ENCODE assay signal across 9 cellular contexts in genomic region chr21:44939532-44940115, GRCh38. TPM values are rescaled to one million over a fixed set of nuclear protein-coding genes. Genes with fewer than 3 reads are reported as not detected.
DNase-seq lines count a peak whose midpoint lies in the region; ATAC-seq, FAIRE-seq and TF ChIP-seq lines count a peak whose summit lies in the region.
"Had no signal": no experiment of that assay in that cellular context is flagged by ENCODE, and none has a peak within 500 bp of the region (broad histone marks: within the 10 kb centered on the region; RNA-seq: fewer than 3 reads in every experiment).

SLX9 (plus strand) TSS chr21:44940029; CDS start chr21:44940058, 29 bp downstream.

- DNase-seq in HL-60 (ENCODE audit: low read depth in 1 of 2, low spot score in 1 of 2) (peak; percentile 74 to 79), endothelial cell of umbilical vein (ENCODE audit: low read depth, low spot score) (peak; percentile 39), middle frontal gyrus (ENCODE audit: extremely low spot score, low spot score) (peak; percentile 68)
- DNase-seq in activated CD8-positive, alpha-beta memory T cell treated with anti-CD3 and anti-CD28 coated beads, Interleukin-2, amount 50 U/mL, for 4 hours: peak; percentile 80
- peak; percentile 61 to 62 for DNase-seq in stimulated activated CD8-positive, alpha-beta memory T cell treated with anti-CD3 and anti-CD28 coated beads, Interleukin-2, amount 100 ng/mL, for 1 hour (ENCODE audit: low read depth in 2 of 2)

- CTCF ChIA-PET in endothelial cell of umbilical vein (lab: Charles Lee): interaction anchor here (0.7 to 11.8 kb wide), 8 partner anchors 9 to 427 kb away, joined by 3 to 330 read pairs (median 4); no protein-coding TSS in a partner anchor

- ATAC-seq in GM19324 (IDR thresholded peaks at IDR 0.05; ENCODE audit: low FRiP score, unreplicated experiment): peak; percentile 67

- peak; percentile 81 for TF ChIP-seq POLR2A in endothelial cell of umbilical vein (IDR thresholded peaks at IDR 0.05; ENCODE audit: low read depth, low read length)

- peak within 1 kb of the TSS; percentile 83 to 96 (median 89) for H3K4me3 ChIP-seq in BLaER1 treated with 17β-estradiol and CSF1 and Interleukin-3, amounts not matched to agents 10 nM and 100 nM
- H3K4me3 ChIP-seq in HL-60 (replicated peaks; ENCODE audit: insufficient read depth, low read length) (peak within 1 kb of the TSS; percentile 69), OCI-LY1 (ENCODE audit: low read depth, low read length, poor library complexity, severe bottlenecking) (peak within 1 kb of the TSS; percentile 75), endothelial cell of umbilical vein (replicated peaks in 1 of 3; ENCODE audit: insufficient read depth in 1 of 3, low read depth in 1 of 3, low read length in 3 of 3) (peak within 1 kb of the TSS; percentile 48 to 83 (median 60))

- H3K9me3 ChIP-seq in BLaER1 treated with 17β-estradiol and CSF1 and Interleukin-3, amounts not matched to agents 10 nM and 100 nM (replicated peaks in 1 of 11): no peaks in the 10 kb centered on the region
- H3K9me3 ChIP-seq in OCI-LY1 (ENCODE audit: low read length): no peaks in the 10 kb centered on the region
- H3K9me3 ChIP-seq in endothelial cell of umbilical vein (replicated peaks; ENCODE audit: control insufficient read depth, insufficient read depth, low read length): no peaks in the 10 kb centered on the region

- H3K27ac ChIP-seq in BLaER1 treated with 17β-estradiol and CSF1 and Interleukin-3, amounts not matched to agents 10 nM and 100 nM: peak within 1 kb of the TSS; percentile 57 to 88 (median 77); a peak in 21 of 22 replicates
- peak within 1 kb of the TSS; percentile 75 for H3K27ac ChIP-seq in HL-60 (replicated peaks)
- H3K27ac ChIP-seq in OCI-LY1 (ENCODE audit: low read depth, low read length, poor library complexity, severe bottlenecking): no peak within 1 kb of the TSS
- H3K27ac ChIP-seq in endothelial cell of umbilical vein (ENCODE audit: insufficient read depth, low read depth, low read length): peak within 1 kb of the TSS; percentile 47

- H3K27me3 ChIP-seq in BLaER1 treated with 17β-estradiol and CSF1 and Interleukin-3, amounts not matched to agents 10 nM and 100 nM: peaks cover 0 to 6% (median 0%) of the 10 kb centered on the region in 11 experiments; a peak in 2 of 22 replicates
- H3K27me3 ChIP-seq in HL-60 (ENCODE audit: insufficient read depth, poor library complexity, severe bottlenecking) (no peaks in the 10 kb centered on the region), OCI-LY1 (ENCODE audit: insufficient read depth, low read length) (0 out of 2 replicates have a peak, but pooled peaks cover 5% of the 10 kb centered on the region), endothelial cell of umbilical vein (ENCODE audit: control insufficient read depth in 2 of 2, insufficient read depth in 2 of 2, low read length in 2 of 2) (no peaks in the 10 kb centered on the region)

- intact Hi-C loops in endothelial cell of umbilical vein (cut with micrococcal nuclease): loop anchor here (10.0 kb wide), 1 partner anchor 425 kb away; no protein-coding TSS in a partner anchor

- H3K9me2 ChIP-seq in OCI-LY1 (ENCODE audit: low read depth, low read length): no peaks in the 10 kb centered on the region

- H3K9me1 ChIP-seq in endothelial cell of umbilical vein (replicated peaks; ENCODE audit: control insufficient read depth, extremely low read depth, insufficient read depth, low read length): no peaks in the 10 kb centered on the region

- no peak for TF ChIP-seq CTCF in HL-60 (IDR thresholded peaks at IDR 0.05; ENCODE audit: insufficient read depth, low read length)
- TF ChIP-seq CTCF in OCI-LY1 (IDR thresholded peaks at IDR 0.05; ENCODE audit: low read length): no peak
- no peak for TF ChIP-seq CTCF in endothelial cell of umbilical vein (IDR thresholded peaks at IDR 0.05; ENCODE audit: extremely low read depth in 1 of 2, insufficient read depth in 1 of 2, low read depth in 1 of 2, low read length in 2 of 2)

- POLR2A ChIA-PET in endothelial cell of umbilical vein (lab: Charles Lee): no interaction called here

- TSS peak; percentile 64 for BruUV-seq in endothelial cell of umbilical vein (replicated peaks; lab: Mats Ljungman, UMichigan)

- H3K4me1 ChIP-seq in BLaER1 treated with 17β-estradiol and CSF1 and Interleukin-3, amounts not matched to agents 10 nM and 100 nM: peaks cover 56 to 90% (median 72%) of the 10 kb centered on the region in 10 experiments
- H3K4me1 ChIP-seq in OCI-LY1 (ENCODE audit: insufficient read depth, low read length, severe bottlenecking) (peaks cover 36% of the 10 kb centered on the region), endothelial cell of umbilical vein (ENCODE audit: control insufficient read depth, extremely low read depth, insufficient read depth, low read length) (peaks cover 18% of the 10 kb centered on the region)

- H3F3A ChIP-seq in OCI-LY1 (ENCODE audit: insufficient read depth, low read length): no peaks in the 10 kb centered on the region

- H3K9ac ChIP-seq in BLaER1 treated with 17β-estradiol and CSF1 and Interleukin-3, amounts not matched to agents 10 nM and 100 nM: peak within 1 kb of the TSS; percentile 74 to 95 (median 87)
- H3K9ac ChIP-seq in OCI-LY1 (ENCODE audit: low read length) (peak within 1 kb of the TSS; percentile 68), endothelial cell of umbilical vein (replicated peaks; ENCODE audit: extremely low read depth, insufficient read depth, low read length) (peak within 1 kb of the TSS; percentile 76)

- H3K79me2 ChIP-seq in OCI-LY1 (ENCODE audit: insufficient read depth, low read length) (peaks cover 14% of the 10 kb centered on the region), endothelial cell of umbilical vein (ENCODE audit: control insufficient read depth, insufficient read depth, low read length) (peaks cover 42% of the 10 kb centered on the region)

- H3K36me3 ChIP-seq in BLaER1 treated with 17β-estradiol and CSF1 and Interleukin-3, amounts not matched to agents 10 nM and 100 nM: peaks cover 12 to 49% (median 32%) of the 10 kb centered on the region in 11 experiments
- H3K36me3 ChIP-seq in OCI-LY1 (ENCODE audit: insufficient read depth, low read length) (peaks cover 19% of the 10 kb centered on the region), endothelial cell of umbilical vein (ENCODE audit: control insufficient read depth in 2 of 2, extremely low read depth in 1 of 2, insufficient read depth in 2 of 2, low read length in 2 of 2) (peaks cover 7 to 9% of the 10 kb centered on the region in 2 experiments)

- H4K20me1 ChIP-seq in BLaER1 treated with 17β-estradiol and CSF1 and Interleukin-3, amounts not matched to agents 10 nM and 100 nM: peaks cover 40 to 90% (median 56%) of the 10 kb centered on the region in 11 experiments; a peak in 21 of 22 replicates
- H4K20me1 ChIP-seq in OCI-LY1 (ENCODE audit: insufficient read depth, low read length) (no peaks in the 10 kb centered on the region), endothelial cell of umbilical vein (replicated peaks; ENCODE audit: control insufficient read depth, extremely low read depth, insufficient read depth, low read length) (no peaks in the 10 kb centered on the region)

- 0 out of 2 replicates have a peak within 1 kb of the TSS, but pooled peaks have one; percentile 6 for H2AFZ ChIP-seq in OCI-LY1 (ENCODE audit: low read length)
- H2AFZ ChIP-seq in endothelial cell of umbilical vein (ENCODE audit: low read depth, low read length): peak within 1 kb of the TSS; percentile 99

- dilution Hi-C loops in endothelial cell of umbilical vein (cut with MboI; ENCODE audit: extremely low pct_ligation_motif_present, low sequenced_read_pairs): loop anchor here (25.0 kb wide), 1 partner anchor 198 kb away; no protein-coding TSS in a partner anchor

- H3K4me2 ChIP-seq in BLaER1 treated with 17β-estradiol and CSF1 and Interleukin-3, amounts not matched to agents 10 nM and 100 nM: peak within 1 kb of the TSS; percentile 81 to 97 (median 91)
- H3K4me2 ChIP-seq in OCI-LY1 (ENCODE audit: low read length) (peak within 1 kb of the TSS; percentile 69), endothelial cell of umbilical vein (ENCODE audit: insufficient read depth, low read length) (peak within 1 kb of the TSS; percentile 89)

- no peak for FAIRE-seq in endothelial cell of umbilical vein (lab: Jason Lieb, UNC)
- FAIRE-seq: endometrium had no signal

TF ChIP-seq in endothelial cell of umbilical vein, 7 proteins besides CTCF, POLR2A, EP300 and RAD21:
- TF ChIP-seq POLR2AphosphoS5 (IDR thresholded peaks at IDR 0.05; ENCODE audit: insufficient read depth, low read depth, low read length) (peak; percentile 86), MYC (IDR thresholded peaks at IDR 0.05; ENCODE audit: low read depth, low read length) (no peak)
TF ChIP-seq in endothelial cell of umbilical vein: peak in this region for 1.

RNA-seq across cellular contexts. Expression of gene SLX9, which starts in this region (rescaled TPM):
- 46.4 and 50.6 TPM in 2 replicates for total RNA-seq in endothelial cell of umbilical vein
- 27.0 and 27.7 TPM in 2 replicates for polyA plus RNA-seq in endothelial cell of umbilical vein
- polyA plus RNA-seq in endothelial cell of umbilical vein (2011; cell fraction: cytosol; rRNA removed): 22.2 and 31.4 TPM in 2 replicates
- 12.9 and 19.4 TPM in 2 replicates for polyA plus RNA-seq in endothelial cell of umbilical vein (2011; cell fraction: nucleus; rRNA removed)
- 22.1 and 31.0 TPM in 2 replicates for polyA plus RNA-seq in endothelial cell of umbilical vein (2012)
- 5.8 and 7.4 TPM in 2 replicates for polyA minus RNA-seq in endothelial cell of umbilical vein
- polyA minus RNA-seq in endothelial cell of umbilical vein (2011; cell fraction: cytosol; rRNA and poly(A)+ RNA removed): 43.1 TPM
- 2.3 and 5.7 TPM in 2 replicates for polyA minus RNA-seq in endothelial cell of umbilical vein (2011; cell fraction: nucleus; rRNA and poly(A)+ RNA removed)
